ENCODE assay signal across 1 cellular context in the genomic region with DNA sequence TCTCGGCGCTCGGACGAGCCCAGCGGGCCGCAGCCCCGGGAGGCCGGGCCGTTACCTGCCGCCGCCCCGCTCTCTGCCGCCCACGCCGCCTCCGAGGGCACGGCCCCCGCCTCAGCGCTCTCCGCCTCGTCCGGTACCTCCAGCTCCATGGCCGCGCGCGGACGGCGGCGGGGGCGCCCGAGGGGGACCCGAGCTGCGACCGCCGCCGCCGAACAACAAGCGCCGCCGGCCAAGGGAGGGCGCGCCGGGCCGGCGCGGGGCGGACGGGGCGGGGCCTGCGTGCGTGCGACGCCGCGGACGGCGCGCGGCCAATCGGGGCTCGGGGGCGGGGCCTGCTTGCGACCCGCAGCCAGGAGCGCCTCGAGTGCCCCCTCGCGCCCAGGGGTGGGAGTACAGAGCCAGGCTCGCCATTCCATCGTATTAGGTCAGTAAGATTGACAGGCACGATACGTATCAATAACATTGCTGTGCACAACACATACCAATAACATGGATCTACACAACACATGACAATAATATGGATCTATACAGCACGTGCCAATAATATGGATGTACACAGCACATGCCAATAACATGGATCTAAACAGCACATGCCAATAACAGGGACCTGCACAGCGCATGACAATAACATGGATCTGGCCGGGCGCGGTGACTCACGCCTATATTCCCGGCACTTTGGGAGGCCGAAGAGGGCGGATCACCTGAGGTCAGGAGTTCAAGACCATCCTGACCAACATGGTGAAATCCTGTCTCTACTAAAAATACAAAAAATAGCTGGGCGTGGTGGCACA.
TF ChIP-seq lines count a peak whose summit lies in the region.

A gene with protein sequence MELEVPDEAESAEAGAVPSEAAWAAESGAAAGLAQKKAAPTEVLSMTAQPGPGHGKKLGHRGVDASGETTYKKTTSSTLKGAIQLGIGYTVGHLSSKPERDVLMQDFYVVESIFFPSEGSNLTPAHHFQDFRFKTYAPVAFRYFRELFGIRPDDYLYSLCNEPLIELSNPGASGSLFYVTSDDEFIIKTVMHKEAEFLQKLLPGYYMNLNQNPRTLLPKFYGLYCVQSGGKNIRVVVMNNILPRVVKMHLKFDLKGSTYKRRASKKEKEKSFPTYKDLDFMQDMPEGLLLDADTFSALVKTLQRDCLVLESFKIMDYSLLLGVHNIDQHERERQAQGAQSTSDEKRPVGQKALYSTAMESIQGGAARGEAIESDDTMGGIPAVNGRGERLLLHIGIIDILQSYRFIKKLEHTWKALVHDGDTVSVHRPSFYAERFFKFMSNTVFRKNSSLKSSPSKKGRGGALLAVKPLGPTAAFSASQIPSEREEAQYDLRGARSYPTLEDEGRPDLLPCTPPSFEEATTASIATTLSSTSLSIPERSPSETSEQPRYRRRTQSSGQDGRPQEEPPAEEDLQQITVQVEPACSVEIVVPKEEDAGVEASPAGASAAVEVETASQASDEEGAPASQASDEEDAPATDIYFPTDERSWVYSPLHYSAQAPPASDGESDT (minus strand): TSS at position 227 of the 791 bp plus-strand sequence. CDS start 78 bp downstream, at position 149.

TF ChIP-seq in K562, 482 proteins besides CTCF, POLR2A, EP300 and RAD21 (continued from another document and continues in another):
- TF ChIP-seq, protein P1, sequence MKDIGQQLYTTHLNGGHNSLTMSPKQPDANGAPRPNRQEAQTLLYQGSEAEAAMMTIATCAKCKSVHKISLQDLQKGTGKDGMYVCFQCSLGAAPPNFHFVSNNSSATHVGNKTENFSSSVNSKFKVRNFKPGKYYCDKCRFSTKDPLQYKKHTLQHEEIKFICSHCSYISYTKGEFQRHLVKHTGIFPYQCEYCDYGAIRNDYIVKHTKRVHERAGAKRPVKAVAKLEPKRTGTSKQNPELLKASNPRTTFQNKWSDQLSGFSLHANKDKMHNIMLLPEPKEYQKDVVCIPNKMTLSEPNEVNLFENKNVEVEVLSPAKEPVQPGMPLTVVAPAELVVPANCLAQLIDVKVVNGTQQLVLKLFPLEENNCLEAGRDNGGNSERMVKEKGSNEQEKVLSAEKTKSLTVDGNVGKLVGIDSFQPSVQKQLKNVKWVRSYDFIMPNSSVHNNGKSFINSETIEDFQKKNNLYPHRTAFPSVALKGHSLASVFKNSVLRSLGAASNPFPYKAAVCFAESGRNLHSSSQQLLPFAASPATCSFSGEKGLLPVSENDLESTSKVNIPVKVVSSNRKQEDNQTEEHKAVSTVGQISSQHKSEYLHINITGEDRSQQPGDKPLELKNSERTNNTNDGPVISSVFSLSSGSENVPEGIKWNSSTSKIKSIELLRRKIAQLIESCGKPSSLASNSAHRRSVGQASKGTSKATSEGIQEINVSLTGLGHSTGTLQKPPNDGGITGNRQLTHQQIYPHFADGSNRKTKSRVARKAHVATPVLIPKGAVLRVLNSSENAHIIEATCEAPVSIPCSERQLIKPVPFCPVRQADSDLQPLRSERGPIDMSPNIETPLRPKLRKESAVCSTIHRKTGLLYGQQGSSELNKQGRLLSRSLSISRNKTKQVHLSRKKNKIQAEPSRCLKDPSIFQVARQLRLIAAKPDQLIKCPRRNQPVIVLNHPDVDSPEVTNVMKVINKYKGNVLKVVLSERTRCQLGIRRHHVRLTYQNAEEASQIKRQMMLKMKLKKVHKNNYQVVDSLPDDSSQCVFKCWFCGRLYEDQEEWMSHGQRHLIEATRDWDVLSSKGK (CRISPR knock-in tag; IDR thresholded peaks at IDR 0.05): no peak
- TF ChIP-seq L3MBTL2 (IDR thresholded peaks at IDR 0.05) (peak; percentile 20; the same call in 1 of the 2 replicates), SIN3A (IDR thresholded peaks at IDR 0.05; ENCODE audit: borderline replicate concordance in 2 of 2, control insufficient read depth in 1 of 2, low read depth in 2 of 2, low read length in 2 of 2) (no peak), ZNF253 (CRISPR knock-in tag; conservative IDR thresholded peaks at IDR 0.05) (no peak), GTF2A2 (tag; IDR thresholded peaks at IDR 0.05) (no peak), ARHGAP35 (IDR thresholded peaks at IDR 0.05; ENCODE audit: partially characterized antibody) (no peak), ZNF583 (CRISPR knock-in tag; IDR thresholded peaks at IDR 0.05) (no peak), RNF2 (IDR thresholded peaks at IDR 0.05) (no peak), NFXL1 (CRISPR knock-in tag; IDR thresholded peaks at IDR 0.05) (no peak), STAT5B (CRISPR knock-in tag; IDR thresholded peaks at IDR 0.05) (no peak), ZNF143 (CRISPR knock-in tag; IDR thresholded peaks at IDR 0.05) (no peak), KDM4B (IDR thresholded peaks at IDR 0.05; ENCODE audit: borderline replicate concordance in 2 of 2, low read depth in 1 of 2) (no peak), NR2F6 (CRISPR knock-in tag; IDR thresholded peaks at IDR 0.05) (no peak), ADNP (tag; IDR thresholded peaks at IDR 0.05) (peak; percentile 76), KAT2B (IDR thresholded peaks at IDR 0.05; ENCODE audit: low read depth, low read length) (no peak), MYBL2 (IDR thresholded peaks at IDR 0.05; ENCODE audit: low read depth) (no peak), MYBL2 (CRISPR knock-in tag; IDR thresholded peaks at IDR 0.05; ENCODE audit: borderline replicate concordance) (no peak), BACH1 (tag; IDR thresholded peaks at IDR 0.05) (no peak), MYNN (IDR thresholded peaks at IDR 0.05) (no peak), MYNN (CRISPR knock-in tag; IDR thresholded peaks at IDR 0.05) (no peak), POLR2B (IDR thresholded peaks at IDR 0.05; ENCODE audit: low read depth, partially characterized antibody) (no peak), NFRKB (IDR thresholded peaks at IDR 0.05; ENCODE audit: low read depth) (no peak), NONO (IDR thresholded peaks at IDR 0.05; ENCODE audit: low read depth in 2 of 2, low read length in 1 of 2) (0 out of 4 replicates have a peak, but pooled peaks of 1 of the 2 experiments have one; percentile 59), MEIS2 (IDR thresholded peaks at IDR 0.05; ENCODE audit: partially characterized antibody) (peak; percentile 79), RBM17 (IDR thresholded peaks at IDR 0.05; ENCODE audit: borderline replicate concordance, low read depth, low read length) (no peak), ZNF239 (CRISPR knock-in tag; IDR thresholded peaks at IDR 0.05) (no peak), SNRNP70 (optimal IDR thresholded peaks at IDR 0.05; ENCODE audit: low read depth, low read length) (no peak), CHD4 (IDR thresholded peaks at IDR 0.05; ENCODE audit: insufficient read depth, insufficient replicate concordance, low read depth, low read length, poor library complexity, severe bottlenecking) (no peak), CREB1 (IDR thresholded peaks at IDR 0.05) (peak; percentile 48; the same call in 1 of the 2 replicates), CREB1 (CRISPR knock-in tag; IDR thresholded peaks at IDR 0.05) (peak; percentile 28; the same call in 1 of the 2 replicates), HDAC8 (tag; IDR thresholded peaks at IDR 0.05) (no peak), ETV6 (IDR thresholded peaks at IDR 0.05; ENCODE audit: borderline replicate concordance in 1 of 2, low read depth in 2 of 2, low read length in 1 of 2) (no peak), ETV6 (CRISPR knock-in tag; IDR thresholded peaks at IDR 0.05; ENCODE audit: borderline replicate concordance) (no peak), DIDO1 (tag; IDR thresholded peaks at IDR 0.05; ENCODE audit: low read depth) (no peak), POLR2G (IDR thresholded peaks at IDR 0.05; ENCODE audit: low read depth, low read length) (peak; percentile 77), SMC3 (conservative IDR thresholded peaks at IDR 0.05; ENCODE audit: insufficient read depth, low read depth, low read length) (peak; percentile 76; the same call in 1 of the 2 replicates), ZNF584 (CRISPR knock-in tag; IDR thresholded peaks at IDR 0.05; ENCODE audit: low read depth) (no peak), CBX3 (IDR thresholded peaks at IDR 0.05; ENCODE audit: borderline replicate concordance in 1 of 2, low read length in 2 of 2) (no peak), BRF1 (IDR thresholded peaks at IDR 0.05; ENCODE audit: borderline replicate concordance, extremely low read depth, insufficient read length) (no peak), PCBP1 (IDR thresholded peaks at IDR 0.05; ENCODE audit: low read depth, low read length, poor library complexity, severe bottlenecking) (no peak), SAFB (IDR thresholded peaks at IDR 0.05; ENCODE audit: borderline replicate concordance, low read depth, low read length) (no peak), JUNB (CRISPR knock-in tag; conservative IDR thresholded peaks at IDR 0.05) (no peak), BCOR (IDR thresholded peaks at IDR 0.05) (no peak; the same call in 1 of the 2 replicates)
- TF ChIP-seq, protein P2, sequence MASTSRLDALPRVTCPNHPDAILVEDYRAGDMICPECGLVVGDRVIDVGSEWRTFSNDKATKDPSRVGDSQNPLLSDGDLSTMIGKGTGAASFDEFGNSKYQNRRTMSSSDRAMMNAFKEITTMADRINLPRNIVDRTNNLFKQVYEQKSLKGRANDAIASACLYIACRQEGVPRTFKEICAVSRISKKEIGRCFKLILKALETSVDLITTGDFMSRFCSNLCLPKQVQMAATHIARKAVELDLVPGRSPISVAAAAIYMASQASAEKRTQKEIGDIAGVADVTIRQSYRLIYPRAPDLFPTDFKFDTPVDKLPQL (IDR thresholded peaks at IDR 0.05; ENCODE audit: extremely low read depth, insufficient read length): no peak
- TF ChIP-seq, protein P3, sequence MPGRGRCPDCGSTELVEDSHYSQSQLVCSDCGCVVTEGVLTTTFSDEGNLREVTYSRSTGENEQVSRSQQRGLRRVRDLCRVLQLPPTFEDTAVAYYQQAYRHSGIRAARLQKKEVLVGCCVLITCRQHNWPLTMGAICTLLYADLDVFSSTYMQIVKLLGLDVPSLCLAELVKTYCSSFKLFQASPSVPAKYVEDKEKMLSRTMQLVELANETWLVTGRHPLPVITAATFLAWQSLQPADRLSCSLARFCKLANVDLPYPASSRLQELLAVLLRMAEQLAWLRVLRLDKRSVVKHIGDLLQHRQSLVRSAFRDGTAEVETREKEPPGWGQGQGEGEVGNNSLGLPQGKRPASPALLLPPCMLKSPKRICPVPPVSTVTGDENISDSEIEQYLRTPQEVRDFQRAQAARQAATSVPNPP (IDR thresholded peaks at IDR 0.05; ENCODE audit: borderline replicate concordance, insufficient read depth, insufficient read length): no peak
- TF ChIP-seq, protein P4, sequence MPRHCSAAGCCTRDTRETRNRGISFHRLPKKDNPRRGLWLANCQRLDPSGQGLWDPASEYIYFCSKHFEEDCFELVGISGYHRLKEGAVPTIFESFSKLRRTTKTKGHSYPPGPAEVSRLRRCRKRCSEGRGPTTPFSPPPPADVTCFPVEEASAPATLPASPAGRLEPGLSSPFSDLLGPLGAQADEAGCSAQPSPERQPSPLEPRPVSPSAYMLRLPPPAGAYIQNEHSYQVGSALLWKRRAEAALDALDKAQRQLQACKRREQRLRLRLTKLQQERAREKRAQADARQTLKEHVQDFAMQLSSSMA (CRISPR knock-in tag; IDR thresholded peaks at IDR 0.05): no peak
- TF ChIP-seq, protein P5, sequence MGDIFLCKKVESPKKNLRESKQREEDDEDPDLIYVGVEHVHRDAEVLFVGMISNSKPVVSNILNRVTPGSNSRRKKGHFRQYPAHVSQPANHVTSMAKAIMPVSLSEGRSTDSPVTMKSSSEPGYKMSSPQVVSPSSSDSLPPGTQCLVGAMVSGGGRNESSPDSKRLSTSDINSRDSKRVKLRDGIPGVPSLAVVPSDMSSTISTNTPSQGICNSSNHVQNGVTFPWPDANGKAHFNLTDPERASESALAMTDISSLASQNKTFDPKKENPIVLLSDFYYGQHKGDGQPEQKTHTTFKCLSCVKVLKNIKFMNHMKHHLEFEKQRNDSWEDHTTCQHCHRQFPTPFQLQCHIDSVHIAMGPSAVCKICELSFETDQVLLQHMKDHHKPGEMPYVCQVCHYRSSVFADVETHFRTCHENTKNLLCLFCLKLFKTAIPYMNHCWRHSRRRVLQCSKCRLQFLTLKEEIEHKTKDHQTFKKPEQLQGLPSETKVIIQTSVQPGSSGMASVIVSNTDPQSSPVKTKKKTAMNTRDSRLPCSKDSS (IDR thresholded peaks at IDR 0.05; ENCODE audit: low read depth, partially characterized antibody): no peak
- TF ChIP-seq, protein P6, sequence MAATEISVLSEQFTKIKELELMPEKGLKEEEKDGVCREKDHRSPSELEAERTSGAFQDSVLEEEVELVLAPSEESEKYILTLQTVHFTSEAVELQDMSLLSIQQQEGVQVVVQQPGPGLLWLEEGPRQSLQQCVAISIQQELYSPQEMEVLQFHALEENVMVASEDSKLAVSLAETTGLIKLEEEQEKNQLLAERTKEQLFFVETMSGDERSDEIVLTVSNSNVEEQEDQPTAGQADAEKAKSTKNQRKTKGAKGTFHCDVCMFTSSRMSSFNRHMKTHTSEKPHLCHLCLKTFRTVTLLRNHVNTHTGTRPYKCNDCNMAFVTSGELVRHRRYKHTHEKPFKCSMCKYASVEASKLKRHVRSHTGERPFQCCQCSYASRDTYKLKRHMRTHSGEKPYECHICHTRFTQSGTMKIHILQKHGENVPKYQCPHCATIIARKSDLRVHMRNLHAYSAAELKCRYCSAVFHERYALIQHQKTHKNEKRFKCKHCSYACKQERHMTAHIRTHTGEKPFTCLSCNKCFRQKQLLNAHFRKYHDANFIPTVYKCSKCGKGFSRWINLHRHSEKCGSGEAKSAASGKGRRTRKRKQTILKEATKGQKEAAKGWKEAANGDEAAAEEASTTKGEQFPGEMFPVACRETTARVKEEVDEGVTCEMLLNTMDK (IDR thresholded peaks at IDR 0.05; ENCODE audit: borderline replicate concordance, insufficient read depth, low read depth, low read length, poor library complexity, severe bottlenecking): peak; percentile 72
- TF ChIP-seq, protein P7, sequence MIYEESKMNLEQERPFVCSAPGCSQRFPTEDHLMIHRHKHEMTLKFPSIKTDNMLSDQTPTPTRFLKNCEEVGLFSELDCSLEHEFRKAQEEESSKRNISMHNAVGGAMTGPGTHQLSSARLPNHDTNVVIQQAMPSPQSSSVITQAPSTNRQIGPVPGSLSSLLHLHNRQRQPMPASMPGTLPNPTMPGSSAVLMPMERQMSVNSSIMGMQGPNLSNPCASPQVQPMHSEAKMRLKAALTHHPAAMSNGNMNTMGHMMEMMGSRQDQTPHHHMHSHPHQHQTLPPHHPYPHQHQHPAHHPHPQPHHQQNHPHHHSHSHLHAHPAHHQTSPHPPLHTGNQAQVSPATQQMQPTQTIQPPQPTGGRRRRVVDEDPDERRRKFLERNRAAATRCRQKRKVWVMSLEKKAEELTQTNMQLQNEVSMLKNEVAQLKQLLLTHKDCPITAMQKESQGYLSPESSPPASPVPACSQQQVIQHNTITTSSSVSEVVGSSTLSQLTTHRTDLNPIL (CRISPR knock-in tag; IDR thresholded peaks at IDR 0.05): no peak
- TF ChIP-seq, protein P8, sequence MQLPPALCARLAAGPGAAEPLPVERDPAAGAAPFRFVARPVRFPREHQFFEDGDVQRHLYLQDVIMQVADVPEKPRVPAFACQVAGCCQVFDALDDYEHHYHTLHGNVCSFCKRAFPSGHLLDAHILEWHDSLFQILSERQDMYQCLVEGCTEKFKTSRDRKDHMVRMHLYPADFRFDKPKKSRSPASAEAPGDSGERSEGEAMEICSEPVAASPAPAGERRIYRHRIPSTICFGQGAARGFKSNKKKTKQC (CRISPR knock-in tag; IDR thresholded peaks at IDR 0.05): no peak
